27 cellular contexts compared by ENCODE assay signal in the genomic region with DNA sequence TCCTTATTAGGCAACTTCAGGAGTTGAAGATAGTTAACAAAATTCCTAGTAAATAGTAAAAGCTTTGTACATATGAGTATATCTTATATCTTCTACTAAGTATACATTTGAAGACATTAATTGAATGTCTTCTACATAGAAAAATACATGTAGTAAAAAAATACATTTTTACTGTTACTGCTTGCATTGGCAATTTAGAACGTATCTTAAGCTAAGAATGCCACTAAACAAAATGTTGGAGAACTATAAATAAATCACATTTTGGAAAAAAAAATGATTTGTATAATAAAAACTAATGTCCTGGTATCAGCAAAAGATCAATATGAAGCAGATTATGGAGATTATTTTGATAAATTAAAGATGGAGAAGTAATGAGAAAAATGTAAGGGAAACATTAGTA.
DNase-seq lines count a peak whose midpoint lies in the region; ATAC-seq, FAIRE-seq and TF ChIP-seq lines count a peak whose summit lies in the region.
"Had no signal": no experiment of that assay in that cellular context is flagged by ENCODE, and none has a peak within 500 bp of the region (broad histone marks: within the 10 kb centered on the region; RNA-seq: fewer than 3 reads in every experiment).

No MANE protein-coding gene starts in this region.

- BruUV-seq in HepG2 (replicated peaks; lab: Mats Ljungman, UMichigan) (no TSS peak), IMR-90 (replicated peaks; lab: Mats Ljungman, UMichigan) (no TSS peak)

- no peak overlapping the region for H3K27ac ChIP-seq in HepG2 (ENCODE audit: extremely low read length, insufficient read depth, low read length)
- H3K27ac ChIP-seq in right lobe of liver: no peak overlapping the region
- H3K27ac ChIP-seq in IMR-90 (ENCODE audit: insufficient read depth, low read length): no peak overlapping the region
- H3K27ac ChIP-seq in H1 (ENCODE audit: low read depth, low read length): no peak overlapping the region
- no peak overlapping the region for H3K27ac ChIP-seq in tibial nerve
- H3K27ac ChIP-seq: 22Rv1, BLaER1 had no signal

- H2BK15ac ChIP-seq in IMR-90 (ENCODE audit: low read depth, low read length) (no peak overlapping the region), H1 (ENCODE audit: low read length) (no peak overlapping the region)

- TF ChIP-seq EP300 in HepG2 (IDR thresholded peaks at IDR 0.05; ENCODE audit: low read depth in 2 of 2, low read length in 2 of 2) (no peak), HepG2 (CRISPR knock-in tag; IDR thresholded peaks at IDR 0.05; ENCODE audit: borderline replicate concordance) (no peak), H1 (IDR thresholded peaks at IDR 0.05; ENCODE audit: borderline replicate concordance in 1 of 2, low read depth in 2 of 2, low read length in 2 of 2) (no peak), tibial nerve (IDR thresholded peaks at IDR 0.05) (no peak)

- no peak overlapping the region for H3K23ac ChIP-seq in IMR-90 (ENCODE audit: low read depth, low read length)
- H3K23ac ChIP-seq in H1 (ENCODE audit: insufficient read length): no peak overlapping the region

- H4K91ac ChIP-seq in IMR-90 (ENCODE audit: insufficient read depth, low read depth, low read length) (no peak overlapping the region), H1 (replicated peaks; ENCODE audit: insufficient read length, low read length) (no peak overlapping the region)

- H3K27me3 ChIP-seq in HepG2 (ENCODE audit: control insufficient read depth in 1 of 2, insufficient read depth in 2 of 2, low read length in 2 of 2): no peaks in the 10 kb centered on the region
- H3K27me3 ChIP-seq in right lobe of liver: no peaks in the 10 kb centered on the region
- H3K27me3 ChIP-seq in IMR-90 (ENCODE audit: control insufficient read depth, insufficient read depth, low read length): no peaks in the 10 kb centered on the region
- no peaks in the 10 kb centered on the region for H3K27me3 ChIP-seq in H1 (replicated peaks in 1 of 4; ENCODE audit: control insufficient read depth in 3 of 4, extremely low read depth in 1 of 4, insufficient read depth in 3 of 4, low read length in 3 of 4)
- no peaks in the 10 kb centered on the region for H3K27me3 ChIP-seq in tibial nerve
- H3K27me3 ChIP-seq: BE2C, BLaER1 had no signal

- no peaks in the 10 kb centered on the region for H3K79me2 ChIP-seq in HepG2 (ENCODE audit: insufficient read depth, low read length)
- H3K79me2 ChIP-seq in H1 (ENCODE audit: control insufficient read depth in 1 of 2, insufficient read depth in 2 of 2, low read length in 2 of 2): no peaks in the 10 kb centered on the region

- no peaks in the 10 kb centered on the region for H3K79me1 ChIP-seq in IMR-90 (ENCODE audit: low read depth in 1 of 2, low read length in 2 of 2)
- no peaks in the 10 kb centered on the region for H3K79me1 ChIP-seq in H1 (ENCODE audit: low read depth, low read length)

- H3K18ac ChIP-seq in IMR-90 (ENCODE audit: low read depth, low read length): no peak overlapping the region
- no peak overlapping the region for H3K18ac ChIP-seq in H1 (ENCODE audit: extremely low read depth, low read length)

- TF ChIP-seq RAD21 in HepG2 (CRISPR knock-in tag; IDR thresholded peaks at IDR 0.05): no peak
- no peak for TF ChIP-seq RAD21 in IMR-90 (IDR thresholded peaks at IDR 0.05; ENCODE audit: low read length)
- TF ChIP-seq RAD21 in H1 (IDR thresholded peaks at IDR 0.05 in 1 of 2, conservative IDR thresholded peaks at IDR 0.05 in 1 of 2; ENCODE audit: low read depth in 2 of 2, low read length in 2 of 2): no peak

- intact Hi-C loops in HepG2 (cut with micrococcal nuclease; ENCODE audit: unreplicated experiment) (no loop called here), right lobe of liver (cut with DNase I) (no loop called here), IMR-90 (cut with micrococcal nuclease) (no loop called here)

- no peak for FAIRE-seq in HepG2 (lab: Jason Lieb, UNC)
- peak; percentile 73 for FAIRE-seq in TTC549 (lab: Jason Lieb, UNC)
- FAIRE-seq in H1 (lab: Jason Lieb, UNC): no peak
- FAIRE-seq: D721Med, GM12878, GM12892, GM18507 had no signal

- H3K4me2 ChIP-seq in HepG2 (ENCODE audit: low read depth, low read length) (no peak overlapping the region), IMR-90 (ENCODE audit: low read depth, low read length) (no peak overlapping the region), H1 (ENCODE audit: insufficient read depth in 1 of 2, low read depth in 2 of 2, low read length in 2 of 2) (no peak overlapping the region)
- H3K4me2 ChIP-seq: BLaER1 had no signal

- no peak overlapping the region for H2BK20ac ChIP-seq in IMR-90 (ENCODE audit: low read depth, low read length)
- no peak overlapping the region for H2BK20ac ChIP-seq in H1 (ENCODE audit: low read length)

- no peak overlapping the region for H2BK5ac ChIP-seq in IMR-90 (ENCODE audit: low read depth, low read length, poor library complexity, severe bottlenecking)
- no peak overlapping the region for H2BK5ac ChIP-seq in H1 (ENCODE audit: low read depth, low read length)

- H2BK12ac ChIP-seq in H1 (ENCODE audit: low read depth, low read length): no peak overlapping the region

- H2AK9ac ChIP-seq in IMR-90 (replicated peaks; ENCODE audit: low read depth, low read length, poor library complexity): no peak overlapping the region

- H3K4me3 ChIP-seq in HepG2 (replicated peaks in 1 of 3; ENCODE audit: insufficient read depth in 1 of 3, low read depth in 2 of 3, low read length in 3 of 3) (no peak overlapping the region), right lobe of liver (no peak overlapping the region), IMR-90 (ENCODE audit: insufficient read depth, low read depth, low read length) (no peak overlapping the region), H1 (ENCODE audit: extremely low read depth in 1 of 4, insufficient read depth in 2 of 4, low read depth in 3 of 4, low read length in 4 of 4) (no peak overlapping the region), tibial nerve (no peak overlapping the region)
- H3K4me3 ChIP-seq: BLaER1, GM12878 had no signal

- H3K9me3 ChIP-seq in HepG2 (ENCODE audit: low read length) (no peaks in the 10 kb centered on the region), right lobe of liver (no peaks in the 10 kb centered on the region), IMR-90 (ENCODE audit: control insufficient read depth, insufficient read depth, low read length) (no peaks in the 10 kb centered on the region), H1 (ENCODE audit: insufficient read depth in 2 of 2, low read depth in 1 of 2, low read length in 1 of 2) (peaks cover 10 to 13% of the 10 kb centered on the region in 2 experiments), tibial nerve (no peaks in the 10 kb centered on the region)
- H3K9me3 ChIP-seq: BE2C, BLaER1, Caco-2 had no signal

- in situ Hi-C loops in HepG2 (cut with HindIII; ENCODE audit: extremely low pct_ligation_motif_present, low pct_unique_long_range_greater_than_20kb): no loop called here
- in situ Hi-C loops in IMR-90 (cut with MboI; ENCODE audit: low sequenced_read_pairs): no loop called here

- no peak overlapping the region for H3K4ac ChIP-seq in IMR-90 (ENCODE audit: low read depth, low read length)
- no peak overlapping the region for H3K4ac ChIP-seq in H1 (replicated peaks; ENCODE audit: insufficient read length, low read depth, low read length)

- H3K36me3 ChIP-seq in HepG2 (replicated peaks in 1 of 2; ENCODE audit: control insufficient read depth in 1 of 2, insufficient read depth in 2 of 2, low read length in 2 of 2): no peaks in the 10 kb centered on the region
- no peaks in the 10 kb centered on the region for H3K36me3 ChIP-seq in right lobe of liver
- no peaks in the 10 kb centered on the region for H3K36me3 ChIP-seq in IMR-90 (ENCODE audit: control insufficient read depth, insufficient read depth, low read length)
- H3K36me3 ChIP-seq in H1 (ENCODE audit: control insufficient read depth in 2 of 4, insufficient read depth in 4 of 4, low read length in 3 of 4): peaks cover 0 to 4% (median 2%) of the 10 kb centered on the region in 4 experiments; a peak in 3 of 8 replicates
- H3K36me3 ChIP-seq in tibial nerve: no peaks in the 10 kb centered on the region
- H3K36me3 ChIP-seq: BE2C, BLaER1 had no signal

- no peak overlapping the region for H4K5ac ChIP-seq in IMR-90 (ENCODE audit: low read depth, low read length)
- no peak overlapping the region for H4K5ac ChIP-seq in H1 (ENCODE audit: insufficient read length, low read depth, low read length)

- no peak overlapping the region for H3K56ac ChIP-seq in IMR-90 (ENCODE audit: extremely low read depth, insufficient read depth, low read length)
- H3K56ac ChIP-seq in H1 (replicated peaks; ENCODE audit: insufficient read length, low read depth, low read length): no peak overlapping the region

- 16% methylated on average over 1 of the region's 1 CpG for whole genome bisulfite sequencing in HepG2 (ENCODE audit: low lambda C conversion rate)
- 60% methylated on average over 1 of the region's 1 CpG for WGBS in right lobe of liver (ENCODE audit: insufficient coverage, low coverage, low lambda C conversion rate, missing lambda C conversion rate)
- WGBS in IMR-90 (ENCODE audit: extremely low coverage in 2 of 2, insufficient read length in 1 of 2), 2 experiments: no CpG with 5 or more reads among the region's 1 CpG
- WGBS in H1 (ENCODE audit: extremely low coverage in 1 of 2, insufficient coverage in 1 of 2, insufficient read length in 1 of 2, insufficient replicate concordance in 2 of 2, low coverage in 1 of 2, low lambda C conversion rate in 2 of 2, missing lambda C conversion rate in 1 of 2), 2 experiments: 92% methylated on average over 1 of the region's 1 CpG; no CpG with 5 or more reads in 1 of the 2 experiments
- WGBS in tibial nerve, 2 donors: 76 to 79% methylated on average over 1 of the region's 1 CpG

- H3K14ac ChIP-seq in IMR-90 (replicated peaks; ENCODE audit: low read depth, low read length) (no peak overlapping the region), H1 (ENCODE audit: insufficient read length) (no peak overlapping the region)

- H2AK5ac ChIP-seq in IMR-90 (ENCODE audit: low read depth, low read length) (no peak overlapping the region), H1 (ENCODE audit: low read depth, low read length) (no peak overlapping the region)

- no peak for ATAC-seq in HepG2
- no peak for ATAC-seq in right lobe of liver
- no peak for ATAC-seq in IMR-90 (ENCODE audit: low read depth)
- no peak for ATAC-seq in HG03196 (IDR thresholded peaks at IDR 0.05; ENCODE audit: unreplicated experiment)
- ATAC-seq: CD8-positive, alpha-beta T cell; GM12878 had no signal

- dilution Hi-C loops in IMR-90 (cut with HindIII; ENCODE audit: low sequenced_read_pairs, unreplicated experiment): no loop called here

- H3K9ac ChIP-seq in HepG2 (ENCODE audit: insufficient read depth, low read depth, low read length) (no peak overlapping the region), IMR-90 (ENCODE audit: low read depth, low read length) (no peak overlapping the region), H1 (replicated peaks in 1 of 4; ENCODE audit: extremely low read depth in 1 of 4, low read depth in 3 of 4, low read length in 3 of 4) (no peak overlapping the region)
- H3K9ac ChIP-seq: BLaER1 had no signal

- no peak for TF ChIP-seq CTCF in HepG2 (CRISPR knock-in tag; IDR thresholded peaks at IDR 0.05)
- no peak for TF ChIP-seq CTCF in right lobe of liver (IDR thresholded peaks at IDR 0.05)
- TF ChIP-seq CTCF in IMR-90 (conservative IDR thresholded peaks at IDR 0.05; ENCODE audit: low read depth, low read length): no peak
- no peak for TF ChIP-seq CTCF in H1 (IDR thresholded peaks at IDR 0.05; ENCODE audit: control extremely low read depth in 1 of 3, insufficient read depth in 1 of 3, low read depth in 1 of 3, low read length in 3 of 3)
- no peak for TF ChIP-seq CTCF in tibial nerve (IDR thresholded peaks at IDR 0.05)

- H3K4me1 ChIP-seq in HepG2 (ENCODE audit: insufficient read depth, low read length) (no peaks in the 10 kb centered on the region), right lobe of liver (no peaks in the 10 kb centered on the region), IMR-90 (ENCODE audit: control insufficient read depth, insufficient read depth, low read length) (no peaks in the 10 kb centered on the region), H1 (replicated peaks in 1 of 4; ENCODE audit: control insufficient read depth in 3 of 4, insufficient read depth in 4 of 4, low read length in 3 of 4) (no peaks in the 10 kb centered on the region), tibial nerve (no peaks in the 10 kb centered on the region)
- H3K4me1 ChIP-seq: BE2C, Caco-2 had no signal

- H2AFZ ChIP-seq in HepG2 (ENCODE audit: low read length) (no peak overlapping the region), IMR-90 (replicated peaks; ENCODE audit: low read length, poor library complexity) (no peak overlapping the region), H1 (ENCODE audit: low read length) (no peak overlapping the region)

- POLR2A ChIA-PET in HepG2 (lab: Yijun Ruan, JAX): no interaction called here
- POLR2A ChIA-PET in IMR-90 (lab: Charles Lee; ENCODE audit: unreplicated experiment): no interaction called here
- POLR2A ChIA-PET in H1 (lab: Charles Lee; ENCODE audit: partially characterized antibody): no interaction called here

- DNase-seq in HepG2 (ENCODE audit: low spot score) (no peak), right lobe of liver (no peak), IMR-90 (no peak), H1 (ENCODE audit: low read depth in 1 of 2, low spot score in 2 of 2) (no peak), NCI-H1417 (lab: John Stamatoyannopoulos, UW) (no peak), tibial nerve (ENCODE audit: low spot score in 2 of 2) (no peak)
- DNase-seq: ACHN; BE2C; C1 segment of cervical spinal cord; Caco-2; Calu3; CD4-positive, alpha-beta T cell; CD8-positive, alpha-beta T cell; DMS153; DMS53; DMS79; DND-41; EL; GDM1 had no signal

- H4K20me1 ChIP-seq in HepG2 (ENCODE audit: insufficient read depth, low read length) (no peaks in the 10 kb centered on the region), IMR-90 (ENCODE audit: insufficient read depth, low read length) (no peaks in the 10 kb centered on the region), H1 (replicated peaks in 1 of 2; ENCODE audit: control insufficient read depth in 1 of 2, insufficient read depth in 2 of 2, low read length in 2 of 2) (no peaks in the 10 kb centered on the region)
- H4K20me1 ChIP-seq: BLaER1 had no signal

- H4K8ac ChIP-seq in IMR-90 (ENCODE audit: low read depth in 2 of 2, low read length in 2 of 2): no peak overlapping the region
- H4K8ac ChIP-seq in H1 (ENCODE audit: extremely low read depth, insufficient read depth, low read length): no peak overlapping the region

- H2BK120ac ChIP-seq in IMR-90 (ENCODE audit: low read depth, low read length) (no peak overlapping the region), H1 (replicated peaks; ENCODE audit: low read depth, low read length) (no peak overlapping the region)

- TF ChIP-seq POLR2A in HepG2 (IDR thresholded peaks at IDR 0.05; ENCODE audit: insufficient read depth in 1 of 2, low read depth in 2 of 2, low read length in 2 of 2) (no peak), right lobe of liver (IDR thresholded peaks at IDR 0.05) (no peak), IMR-90 (IDR thresholded peaks at IDR 0.05; ENCODE audit: low read depth, low read length) (no peak), H1 (IDR thresholded peaks at IDR 0.05; ENCODE audit: control extremely low read depth in 1 of 2, low read depth in 2 of 2, low read length in 2 of 2) (no peak), tibial nerve (IDR thresholded peaks at IDR 0.05) (no peak)

- CTCF ChIA-PET in HepG2 (lab: Yijun Ruan, JAX; ENCODE audit: low intra/inter-chr PET ratio, low total read pairs): no interaction called here
- CTCF ChIA-PET in IMR-90 (lab: Yijun Ruan, JAX): interaction anchor here (0.7 kb wide), 1 partner anchor 606 kb away, joined by 3 read pairs; no protein-coding TSS in a partner anchor
- CTCF ChIA-PET in H1 (lab: Charles Lee; ENCODE audit: partially characterized antibody): no interaction called here

- no peaks in the 10 kb centered on the region for H3K9me1 ChIP-seq in IMR-90 (ENCODE audit: insufficient read depth, low read length)

- H3K23me2 ChIP-seq in H1 (ENCODE audit: low read depth, low read length): no peaks in the 10 kb centered on the region
